11 cellular contexts compared by ENCODE assay signal in genomic region chr4:128244379-128244778, GRCh38.
"Had no signal": no experiment of that assay in that cellular context is flagged by ENCODE, and none has a peak within 500 bp of the region (broad histone marks: within the 10 kb centered on the region; RNA-seq: fewer than 3 reads in every experiment).

No MANE protein-coding gene starts in this region.

- H3K9me3 Mint-ChIP-seq: effector memory CD8-positive, alpha-beta T cell; type B pancreatic cell had no signal

- H3K4me3 ChIP-seq: sigmoid colon, suprapubic skin had no signal

- H3K27ac ChIP-seq: sigmoid colon, suprapubic skin had no signal

- H3K27me3 ChIP-seq: sigmoid colon, suprapubic skin had no signal

- H3K36me3 ChIP-seq: sigmoid colon, suprapubic skin had no signal

- DNase-seq: activated CD4-positive, alpha-beta memory T cell treated with anti-CD3 and anti-CD28 coated beads, Interleukin-2, amount 10 ng/mL, durations not matched to agents 7 days and 5 days; activated CD4-positive, alpha-beta T cell treated with anti-CD3 and anti-CD28 coated beads for 1 hour; activated T-cell treated with anti-CD3 and anti-CD28 coated beads, Interleukin-2, amount 50 U/mL, for 72 hours; effector memory CD8-positive, alpha-beta T cell; glutamatergic neuron; sigmoid colon; stimulated activated CD4-positive, alpha-beta T cell treated with anti-CD3 and anti-CD28 coated beads, Interleukin-12 subunit alpha, Interleukin-12 subunit beta, amount 100 ng/mL, for 4 hours; stimulated activated naive CD4-positive, alpha-beta T cell had no signal

- H3K9me3 ChIP-seq: suprapubic skin had no signal

- H3K27ac Mint-ChIP-seq: activated CD4-positive, alpha-beta memory T cell treated with anti-CD3 and anti-CD28 coated beads, Interleukin-2, amount 10 ng/mL, durations not matched to agents 7 days and 5 days; activated T-cell treated with anti-CD3 and anti-CD28 coated beads, Interleukin-2, amount 50 U/mL, for 72 hours; dendritic cell treated with granulocyte-macrophage colony-stimulating factor and Interleukin-4, amounts not matched to agents 40 ng/mL and 50 ng/mL, for 4 days; effector memory CD8-positive, alpha-beta T cell; type B pancreatic cell had no signal

- H3K4me3 Mint-ChIP-seq: activated CD4-positive, alpha-beta memory T cell treated with anti-CD3 and anti-CD28 coated beads, Interleukin-2, amount 10 ng/mL, durations not matched to agents 7 days and 5 days; activated T-cell treated with anti-CD3 and anti-CD28 coated beads, Interleukin-2, amount 50 U/mL, for 72 hours; dendritic cell treated with granulocyte-macrophage colony-stimulating factor and Interleukin-4, amounts not matched to agents 40 ng/mL and 50 ng/mL, for 4 days; effector memory CD8-positive, alpha-beta T cell; type B pancreatic cell had no signal

- H3K36me3 Mint-ChIP-seq: type B pancreatic cell had no signal

- H3K4me1 ChIP-seq: suprapubic skin had no signal

- H3K27me3 Mint-ChIP-seq: dendritic cell treated with granulocyte-macrophage colony-stimulating factor and Interleukin-4, amounts not matched to agents 40 ng/mL and 50 ng/mL, for 4 days; type B pancreatic cell had no signal

- H3K4me1 Mint-ChIP-seq: activated CD4-positive, alpha-beta memory T cell treated with anti-CD3 and anti-CD28 coated beads, Interleukin-2, amount 10 ng/mL, durations not matched to agents 7 days and 5 days had no signal
